21 cellular contexts compared by ENCODE assay signal in genomic region chr11:6476571-6476970, GRCh38. TPM values are rescaled to one million over a fixed set of nuclear protein-coding genes. Genes with fewer than 3 reads are reported as not detected.
DNase-seq lines count a peak whose midpoint lies in the region; TF ChIP-seq lines count a peak whose summit lies in the region.
"Had no signal": no experiment of that assay in that cellular context is flagged by ENCODE, and none has a peak within 500 bp of the region (broad histone marks: within the 10 kb centered on the region; RNA-seq: fewer than 3 reads in every experiment).

No MANE protein-coding gene starts in this region.

- H3K27ac Mint-ChIP-seq in chondrocyte (ENCODE audit: unreplicated experiment) = peak overlapping the region; percentile 79
- H3K27ac Mint-ChIP-seq: activated CD4-positive, alpha-beta T cell treated with anti-CD3 and anti-CD28 coated beads, Interleukin-2, amount 10 ng/mL, durations not matched to agents 24 days and 14 days; CD8-positive, alpha-beta T cell; stimulated activated naive B cell treated with anti-CD40 and anti-IgM and Interleukin-4, amounts not matched to agents 10 μg/mL and 1 μg/mL and 100 μg/mL, for 72 hours; T-helper 1 cell treated with Interleukin-12 subunit alpha and Interleukin-12 subunit beta and Interleukin-4 antibody, amounts not matched to agents 30 μg/mL and 1 μg/mL, for 36 hours had no signal

- no peaks in the 10 kb centered on the region for H3K27me3 Mint-ChIP-seq in chondrocyte (ENCODE audit: low read depth)
- H3K27me3 Mint-ChIP-seq: stimulated activated naive B cell treated with anti-CD40 and anti-IgM and Interleukin-4, amounts not matched to agents 10 μg/mL and 1 μg/mL and 100 μg/mL, for 72 hours had no signal

- peaks cover 11% of the 10 kb centered on the region for H3K36me3 Mint-ChIP-seq in chondrocyte (ENCODE audit: low read depth)

- DNase-seq in ELF-1 (ENCODE audit: low read depth, low spot score) (peak; percentile 6), NCI-H226 (peak; percentile 11), chondrocyte (ENCODE audit: low spot score) (no peak), prostate gland (ENCODE audit: low spot score) (no peak), inferior parietal cortex (ENCODE audit: extremely low spot score) (no peak), epidermal melanocyte (ENCODE audit: insufficient read length, low spot score) (no peak), NCI-H748 treated with DMSO at 0.1 percent for 48 hours (lab: John Stamatoyannopoulos, UW) (no peak), AG08395 (ENCODE audit: low spot score) (no peak)
- DNase-seq: activated CD4-positive, alpha-beta T cell treated with anti-CD3 and anti-CD28 coated beads, Interleukin-2, amount 10 ng/mL, durations not matched to agents 24 days and 14 days; activated naive CD4-positive, alpha-beta T cell treated with anti-CD3 and anti-CD28 coated beads, Interleukin-2, amount 50 U/mL, for 16 hours; activated T-cell treated with anti-CD3 and anti-CD28 coated beads, Interleukin-2, amount 50 U/mL, for 48 hours; amygdala; CD8-positive, alpha-beta T cell; dermis blood vessel endothelial cell; MM.1S; NCI-H510A treated with DMSO at 0.1 percent for 48 hours; nucleus accumbens; stimulated activated CD4-positive, alpha-beta T cell treated with anti-CD3 and anti-CD28 coated beads, Interleukin-4, amount 100 ng/mL, for 1 hour; stimulated activated naive B cell treated with anti-CD40 and anti-IgM and Interleukin-4, amounts not matched to agents 10 μg/mL and 1 μg/mL and 100 μg/mL, for 72 hours; testis had no signal

- intact Hi-C loops in prostate gland (cut with DNase I) = no loop called here

- no peaks in the 10 kb centered on the region for H3K27me3 ChIP-seq in prostate gland (replicated peaks; ENCODE audit: insufficient read depth)
- H3K27me3 ChIP-seq: testis had no signal

- peak overlapping the region; percentile 44 to 98 for H3K27ac ChIP-seq in prostate gland
- H3K27ac ChIP-seq: testis had no signal

- H3K4me3 Mint-ChIP-seq in chondrocyte (ENCODE audit: unreplicated experiment) = no peak overlapping the region
- H3K4me3 Mint-ChIP-seq: activated CD4-positive, alpha-beta T cell treated with anti-CD3 and anti-CD28 coated beads, Interleukin-2, amount 10 ng/mL, durations not matched to agents 24 days and 14 days; CD8-positive, alpha-beta T cell; stimulated activated naive B cell treated with anti-CD40 and anti-IgM and Interleukin-4, amounts not matched to agents 10 μg/mL and 1 μg/mL and 100 μg/mL, for 72 hours; T-helper 1 cell treated with Interleukin-12 subunit alpha and Interleukin-12 subunit beta and Interleukin-4 antibody, amounts not matched to agents 30 μg/mL and 1 μg/mL, for 36 hours had no signal

- H3K9me3 ChIP-seq in prostate gland = no peaks in the 10 kb centered on the region
- H3K9me3 ChIP-seq: testis had no signal

- H3K9me3 Mint-ChIP-seq in chondrocyte (ENCODE audit: low read depth) = no peaks in the 10 kb centered on the region
- H3K9me3 Mint-ChIP-seq: activated CD4-positive, alpha-beta T cell treated with anti-CD3 and anti-CD28 coated beads, Interleukin-2, amount 10 ng/mL, durations not matched to agents 24 days and 14 days; CD8-positive, alpha-beta T cell; stimulated activated naive B cell treated with anti-CD40 and anti-IgM and Interleukin-4, amounts not matched to agents 10 μg/mL and 1 μg/mL and 100 μg/mL, for 72 hours; T-helper 1 cell treated with Interleukin-12 subunit alpha and Interleukin-12 subunit beta and Interleukin-4 antibody, amounts not matched to agents 30 μg/mL and 1 μg/mL, for 36 hours had no signal

- H3K4me1 Mint-ChIP-seq in chondrocyte (ENCODE audit: low read depth) = peaks cover 53% of the 10 kb centered on the region

- 94% methylated on average over 4 of the region's 4 CpGs for WGBS in prostate gland

- H3K4me1 ChIP-seq in prostate gland (replicated peaks) = peaks cover 18% of the 10 kb centered on the region

- TF ChIP-seq CTCF in chondrocyte (IDR thresholded peaks at IDR 0.05) = no peak
- no peak for TF ChIP-seq CTCF in prostate gland (IDR thresholded peaks at IDR 0.05)

- H3K36me3 ChIP-seq in prostate gland = peaks cover 0 to 10% of the 10 kb centered on the region in 2 donors

- TF ChIP-seq POLR2A in prostate gland (IDR thresholded peaks at IDR 0.05) = no peak

- H3K4me3 ChIP-seq in prostate gland = no peak overlapping the region
- H3K4me3 ChIP-seq: testis had no signal

RNA-seq across cellular contexts. Expression of gene TRIM3, which starts 2.8 kb away (rescaled TPM):
- total RNA-seq in chondrocyte (27.2 to 36.9 TPM (median 27.6 TPM) in 3 replicates), prostate gland (10 to 100 TPM; 20.3 to 23.7 TPM)

RNA-seq across cellular contexts. Expression of gene ARFIP2, which starts 4.6 kb away (rescaled TPM):
- total RNA-seq in chondrocyte = 57.7 to 61.4 TPM (median 57.7 TPM) in 3 replicates
- total RNA-seq in prostate gland = 100 to 1,000 TPM in 1 of 2 donors, 10 to 100 TPM in 1; 87.3 to 110 TPM

RNA-seq across cellular contexts. Expression of gene TIMM10B, which starts 4.7 kb away (rescaled TPM):
- total RNA-seq in chondrocyte (27.4 to 34.1 TPM (median 28.7 TPM) in 3 replicates), prostate gland (10 to 100 TPM; 29.4 to 35.6 TPM)

RNA-seq across cellular contexts. Expression of gene DNHD1, which starts 20.5 kb away (rescaled TPM):
- total RNA-seq in chondrocyte (3.8 to 7.4 TPM (median 5.8 TPM) in 3 replicates), prostate gland (10 to 100 TPM; 11.5 to 31.4 TPM)

RNA-seq across cellular contexts. Expression of gene HPX, which starts 35.8 kb away (rescaled TPM):
- total RNA-seq in chondrocyte (2.6 to 3.8 TPM (median 3.2 TPM) in 3 replicates), prostate gland (1 to 10 TPM; 1.2 to 4.7 TPM)
- total RNA-seq: activated CD4-positive, alpha-beta T cell treated with anti-CD3 and anti-CD28 coated beads, Interleukin-2, amount 10 ng/mL, durations not matched to agents 24 days and 14 days had no signal

Comparison
In these comparisons a context has a peak if more than half of its experiments do, and no peak if none do; other contexts are left out.
1. DNase-seq: peak in ELF-1 (single experiment) and NCI-H226 (single experiment); none in chondrocyte (single experiment), prostate gland (single experiment), inferior parietal cortex (single experiment), epidermal melanocyte (single experiment), NCI-H748 treated with DMSO at 0.1 percent for 48 hours (single experiment) and AG08395 (single experiment).